21 cellular contexts compared by ENCODE assay signal in the genomic region with DNA sequence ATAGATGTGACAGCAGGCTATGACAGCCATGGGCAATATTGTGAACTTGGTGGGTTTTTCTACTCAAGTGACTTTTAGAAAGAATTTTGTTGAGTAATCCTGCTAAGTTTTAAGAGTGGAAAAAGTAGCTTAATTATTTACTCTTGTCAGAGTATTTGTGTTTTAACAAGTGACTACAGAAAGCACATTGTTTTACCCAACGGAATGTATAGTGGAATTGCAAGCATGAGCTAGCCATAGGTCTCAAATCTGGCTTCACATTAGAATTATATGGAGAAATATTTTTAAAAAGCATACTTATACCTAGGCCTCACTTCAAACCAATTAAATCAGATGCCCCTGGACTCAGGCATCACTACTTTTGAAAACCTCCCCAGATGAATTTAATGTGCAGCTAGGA. TPM values are rescaled to one million over a fixed set of nuclear protein-coding genes. Genes with fewer than 3 reads are reported as not detected.
A peak's percentile ranks its signal among the peaks of the same experiment; 100 is the strongest.
DNase-seq lines count a peak whose midpoint lies in the region; ATAC-seq, FAIRE-seq and TF ChIP-seq lines count a peak whose summit lies in the region.
"Had no signal": no experiment of that assay in that cellular context is flagged by ENCODE, and none has a peak within 500 bp of the region (broad histone marks: within the 10 kb centered on the region; RNA-seq: fewer than 3 reads in every experiment).

No MANE protein-coding gene starts in this region.

- TF ChIP-seq EP300 in HepG2 (IDR thresholded peaks at IDR 0.05; ENCODE audit: low read depth in 2 of 2, low read length in 2 of 2) (no peak), HepG2 (CRISPR knock-in tag; IDR thresholded peaks at IDR 0.05; ENCODE audit: borderline replicate concordance) (no peak)

- H3K36me3 ChIP-seq in HepG2 (replicated peaks in 1 of 2; ENCODE audit: control insufficient read depth in 1 of 2, insufficient read depth in 2 of 2, low read length in 2 of 2) (no peaks in the 10 kb centered on the region), right lobe of liver (no peaks in the 10 kb centered on the region)

- POLR2A ChIA-PET in HepG2 (lab: Yijun Ruan, JAX): interaction anchor here (1.2 kb wide), 1 partner anchor 35 kb away, joined by 6 read pairs; a partner anchor contains a TSS

- in situ Hi-C loops in HepG2 (cut with HindIII; ENCODE audit: extremely low pct_ligation_motif_present, low pct_unique_long_range_greater_than_20kb): no loop called here

- no peaks in the 10 kb centered on the region for H3K79me2 ChIP-seq in HepG2 (ENCODE audit: insufficient read depth, low read length)

- CTCF ChIA-PET in HepG2 (lab: Yijun Ruan, JAX; ENCODE audit: low intra/inter-chr PET ratio, low total read pairs): no interaction called here

- peaks cover 11% of the 10 kb centered on the region for H3K4me1 ChIP-seq in HepG2 (ENCODE audit: insufficient read depth, low read length)
- H3K4me1 ChIP-seq in right lobe of liver: no peaks in the 10 kb centered on the region
- H3K4me1 ChIP-seq: A549; BLaER1 treated with 17β-estradiol and CSF1 and Interleukin-3, amounts not matched to agents 10 nM and 100 nM; Caco-2 had no signal

- H3K27ac ChIP-seq in HepG2 (ENCODE audit: extremely low read length, insufficient read depth, low read length) (peak overlapping the region; percentile 37), right lobe of liver (no peak overlapping the region)
- H3K27ac ChIP-seq: 22Rv1; A549; BLaER1 treated with 17β-estradiol and CSF1 and Interleukin-3, amounts not matched to agents 10 nM and 100 nM; C4-2B had no signal

- H3K4me2 ChIP-seq in HepG2 (ENCODE audit: low read depth, low read length): peak overlapping the region; percentile 13; the same call in 1 of the 2 replicates
- H3K4me2 ChIP-seq: A549; BLaER1 treated with 17β-estradiol and CSF1 and Interleukin-3, amounts not matched to agents 10 nM and 100 nM had no signal

- no peak overlapping the region; the same call in 1 of the 2 replicates for H3K9ac ChIP-seq in HepG2 (ENCODE audit: insufficient read depth, low read depth, low read length)
- H3K9ac ChIP-seq: BLaER1 treated with 17β-estradiol and CSF1 and Interleukin-3, amounts not matched to agents 10 nM and 100 nM had no signal

- intact Hi-C loops in HepG2 (cut with micrococcal nuclease; ENCODE audit: unreplicated experiment): loop anchor here (1.0 kb wide), 1 partner anchor 8 kb away; no protein-coding TSS in a partner anchor
- intact Hi-C loops in right lobe of liver (cut with DNase I): no loop called here
- intact Hi-C loops in lower leg skin (cut with DNase I; ENCODE audit: low total_unique reads): no loop called here
- intact Hi-C loops in left cardiac atrium (cut with DNase I): no loop called here

- no peak overlapping the region for H2AFZ ChIP-seq in HepG2 (ENCODE audit: low read length)

- FAIRE-seq in HepG2 (lab: Jason Lieb, UNC): no peak
- FAIRE-seq: A549, D721Med, G401.6, GM12891 had no signal

- H3K27me3 ChIP-seq in HepG2 (ENCODE audit: control insufficient read depth in 1 of 2, insufficient read depth in 2 of 2, low read length in 2 of 2) (no peaks in the 10 kb centered on the region), right lobe of liver (no peaks in the 10 kb centered on the region)
- H3K27me3 ChIP-seq: BLaER1 treated with 17β-estradiol and CSF1 and Interleukin-3, amounts not matched to agents 10 nM and 100 nM had no signal

- H3K4me1 Mint-ChIP-seq in nephron (peaks cover 6% of the 10 kb centered on the region), type B pancreatic cell (ENCODE audit: unreplicated experiment) (no peaks in the 10 kb centered on the region)
- H3K4me1 Mint-ChIP-seq: B cell had no signal

- H3K9me3 Mint-ChIP-seq in nephron (no peaks in the 10 kb centered on the region), type B pancreatic cell (no peaks in the 10 kb centered on the region)
- H3K9me3 Mint-ChIP-seq: CD4-positive, alpha-beta T cell; CD8-positive, alpha-beta T cell had no signal

- peaks cover 3% of the 10 kb centered on the region for H3K27me3 Mint-ChIP-seq in nephron (ENCODE audit: low read depth)
- H3K27me3 Mint-ChIP-seq in type B pancreatic cell: no peaks in the 10 kb centered on the region
- H3K27me3 Mint-ChIP-seq: CD4-positive, alpha-beta T cell had no signal

- ATAC-seq in HepG2 (peak; percentile 92), right lobe of liver (no peak), left cardiac atrium (no peak)
- ATAC-seq: A549; CD8-positive, alpha-beta T cell had no signal

- no TSS peak for BruUV-seq in HepG2 (replicated peaks; lab: Mats Ljungman, UMichigan)

- no peak for TF ChIP-seq RAD21 in HepG2 (CRISPR knock-in tag; IDR thresholded peaks at IDR 0.05)

- TF ChIP-seq POLR2A in HepG2 (IDR thresholded peaks at IDR 0.05; ENCODE audit: insufficient read depth in 1 of 2, low read depth in 2 of 2, low read length in 2 of 2) (no peak), right lobe of liver (IDR thresholded peaks at IDR 0.05) (no peak), lower leg skin (IDR thresholded peaks at IDR 0.05) (no peak)

- WGBS in HepG2 (ENCODE audit: low lambda C conversion rate): 14% methylated on average over 1 of the region's 1 CpG
- WGBS in right lobe of liver (ENCODE audit: insufficient coverage, low coverage, low lambda C conversion rate, missing lambda C conversion rate): 71% methylated on average over 1 of the region's 1 CpG
- 57 to 61% methylated on average over 1 of the region's 1 CpG for WGBS in lower leg skin, 2 donors

- H3K27ac Mint-ChIP-seq in nephron: peak overlapping the region; percentile 7 to 31 (median 29)
- H3K27ac Mint-ChIP-seq in type B pancreatic cell: peak overlapping the region; percentile 75
- H3K27ac Mint-ChIP-seq: B cell; CD4-positive, alpha-beta T cell; CD8-positive, alpha-beta T cell had no signal

- H3K9me3 ChIP-seq in HepG2 (ENCODE audit: low read length) (peaks cover 7% of the 10 kb centered on the region), right lobe of liver (peaks cover 0 to 7% (median 0%) of the 10 kb centered on the region in 4 donors)
- H3K9me3 ChIP-seq: A549, Caco-2 had no signal

- H3K4me3 Mint-ChIP-seq in nephron: no peak overlapping the region
- H3K4me3 Mint-ChIP-seq in type B pancreatic cell: no peak overlapping the region
- H3K4me3 Mint-ChIP-seq: B cell; CD4-positive, alpha-beta T cell; CD8-positive, alpha-beta T cell had no signal

- H4K20me1 ChIP-seq in HepG2 (ENCODE audit: insufficient read depth, low read length): no peaks in the 10 kb centered on the region
- H4K20me1 ChIP-seq: BLaER1 treated with 17β-estradiol and CSF1 and Interleukin-3, amounts not matched to agents 10 nM and 100 nM had no signal

- TF ChIP-seq CTCF in HepG2 (CRISPR knock-in tag; IDR thresholded peaks at IDR 0.05): no peak
- TF ChIP-seq CTCF in right lobe of liver (IDR thresholded peaks at IDR 0.05): no peak
- TF ChIP-seq CTCF in nephron (IDR thresholded peaks at IDR 0.05; ENCODE audit: unreplicated experiment in 3 of 3): no peak
- no peak for TF ChIP-seq CTCF in type B pancreatic cell (conservative IDR thresholded peaks at IDR 0.05)
- TF ChIP-seq CTCF in lower leg skin (IDR thresholded peaks at IDR 0.05): no peak

- H3K36me3 Mint-ChIP-seq in nephron (ENCODE audit: low read depth) (no peaks in the 10 kb centered on the region), type B pancreatic cell (no peaks in the 10 kb centered on the region)
- H3K36me3 Mint-ChIP-seq: CD8-positive, alpha-beta T cell had no signal

- H3K4me3 ChIP-seq in HepG2 (replicated peaks in 1 of 3; ENCODE audit: insufficient read depth in 1 of 3, low read depth in 2 of 3, low read length in 3 of 3): no peak overlapping the region
- H3K4me3 ChIP-seq in right lobe of liver: no peak overlapping the region
- no peak overlapping the region for H3K4me3 ChIP-seq in lower leg skin (ENCODE audit: low read depth, poor library complexity, severe bottlenecking)
- H3K4me3 ChIP-seq: A549; BLaER1 treated with 17β-estradiol and CSF1 and Interleukin-3, amounts not matched to agents 10 nM and 100 nM had no signal

- DNase-seq in HepG2 (ENCODE audit: low spot score): peak; percentile 60
- no peak for DNase-seq in right lobe of liver
- no peak for DNase-seq in type B pancreatic cell (ENCODE audit: extremely low spot score, unreplicated experiment)
- no peak for DNase-seq in lower leg skin (ENCODE audit: low spot score in 2 of 2)
- no peak for DNase-seq in left cardiac atrium
- DNase-seq: AML-193; Caco-2; Calu3; CD4-positive, alpha-beta T cell; CD8-positive, alpha-beta T cell; DMS79 treated with DMSO at 0.1 percent for 48 hours; GF-D8 had no signal

RNA-seq across cellular contexts. Expression of a gene that starts 35.5 kb away (rescaled TPM):
- total RNA-seq in HepG2 (2016; rRNA removed; fragmentation: Illumina TruSeq; extraction: Trizol): 41.5 and 54.3 TPM in 2 replicates
- 2.4 and 2.7 TPM in 2 replicates for total RNA-seq in HepG2 (2016; cell fraction: cytosol; rRNA removed; fragmentation: Illumina TruSeq; extraction: Trizol; ENCODE audit: low read depth)
- 41.6 and 52.1 TPM in 2 replicates for total RNA-seq in HepG2 (2016; cell fraction: insoluble cytoplasmic fraction; rRNA removed; fragmentation: Illumina TruSeq; extraction: Trizol)
- total RNA-seq in HepG2 (2016; cell fraction: membrane; rRNA removed; fragmentation: Illumina TruSeq; extraction: Trizol): 9.6 and 12.2 TPM in 2 replicates
- total RNA-seq in HepG2 (2016; cell fraction: nucleus; rRNA removed; fragmentation: Illumina TruSeq; extraction: Trizol): 48.5 and 49.9 TPM in 2 replicates
- 18.6 and 20.9 TPM in 2 replicates for polyA plus RNA-seq in HepG2 (2011; rRNA removed)
- 7.6 and 12.2 TPM in 2 replicates for polyA plus RNA-seq in HepG2 (2011; cell fraction: cytosol; rRNA removed)
- polyA plus RNA-seq in HepG2 (2011; cell fraction: nucleus; rRNA removed): 14.6 and 21.5 TPM in 2 replicates
- 25.9 and 28.3 TPM in 2 replicates for polyA plus RNA-seq in HepG2 (2012)
- polyA plus RNA-seq in HepG2 (2016; cell fraction: cytosol; fragmentation: Illumina TruSeq; extraction: Trizol; ENCODE audit: low read depth): 1.0 and 1.1 TPM in 2 replicates
- 43.9 and 46.4 TPM in 2 replicates for polyA plus RNA-seq in HepG2 (2016; cell fraction: insoluble cytoplasmic fraction; fragmentation: Illumina TruSeq; extraction: Trizol; ENCODE audit: low read depth)
- polyA plus RNA-seq in HepG2 (2016; cell fraction: membrane; fragmentation: Illumina TruSeq; extraction: Trizol; ENCODE audit: low read depth): 4.6 and 5.2 TPM in 2 replicates
- polyA plus RNA-seq in HepG2 (2016; cell fraction: nucleus; fragmentation: Illumina TruSeq; extraction: Trizol; ENCODE audit: insufficient read depth, low read depth): 55.3 and 56.6 TPM in 2 replicates
- 6.1 and 9.2 TPM in 2 replicates for polyA minus RNA-seq in HepG2 (2011; rRNA and poly(A)+ RNA removed; ENCODE audit: low replicate concordance)
- 20.1 and 20.2 TPM in 2 replicates for polyA minus RNA-seq in HepG2 (2011; cell fraction: cytosol; rRNA and poly(A)+ RNA removed)
- 48.8 and 51.2 TPM in 2 replicates for polyA minus RNA-seq in HepG2 (2011; cell fraction: nucleus; rRNA and poly(A)+ RNA removed)
- 10 to 100 TPM in 3 of 6 experiments, 1 to 10 TPM in 3; 8.3 to 10.7 (median 10.1) TPM for total RNA-seq in right lobe of liver
- total RNA-seq in type B pancreatic cell (ENCODE audit: low replicate concordance): 32.8 and 34.5 TPM in 2 replicates
- 10 to 100 TPM; 20.2 to 24.7 (median 22.2) TPM for total RNA-seq in lower leg skin
- total RNA-seq in left cardiac atrium: 10 to 100 TPM; 18.3 to 20.6 TPM

RNA-seq across cellular contexts. Expression of a gene that starts 37.5 kb away (rescaled TPM):
- total RNA-seq in HepG2 (2016; rRNA removed; fragmentation: Illumina TruSeq; extraction: Trizol) (18.3 and 36.5 TPM in 2 replicates), right lobe of liver (10 to 100 TPM; 19.6 to 23.4 (median 21.0) TPM), type B pancreatic cell (ENCODE audit: low replicate concordance) (36.5 and 42.1 TPM in 2 replicates), lower leg skin (10 to 100 TPM in 2 of 4 donors, 1 to 10 TPM in 2; 6.8 to 12.9 (median 10.2) TPM), left cardiac atrium (10 to 100 TPM; 15.8 to 24.5 TPM)
- total RNA-seq in HepG2 (2016; cell fraction: cytosol; rRNA removed; fragmentation: Illumina TruSeq; extraction: Trizol; ENCODE audit: low read depth): 8.8 and 10.0 TPM in 2 replicates
- total RNA-seq in HepG2 (2016; cell fraction: insoluble cytoplasmic fraction; rRNA removed; fragmentation: Illumina TruSeq; extraction: Trizol): 18.8 and 32.1 TPM in 2 replicates
- total RNA-seq in HepG2 (2016; cell fraction: membrane; rRNA removed; fragmentation: Illumina TruSeq; extraction: Trizol): 46.7 and 53.4 TPM in 2 replicates
- 37.4 and 40.0 TPM in 2 replicates for total RNA-seq in HepG2 (2016; cell fraction: nucleus; rRNA removed; fragmentation: Illumina TruSeq; extraction: Trizol)
- polyA plus RNA-seq in HepG2 (2011; rRNA removed): 15.9 and 18.6 TPM in 2 replicates
- 8.4 and 14.4 TPM in 2 replicates for polyA plus RNA-seq in HepG2 (2011; cell fraction: cytosol; rRNA removed)
- polyA plus RNA-seq in HepG2 (2011; cell fraction: nucleus; rRNA removed): 7.8 and 9.5 TPM in 2 replicates
- 47.6 and 54.1 TPM in 2 replicates for polyA plus RNA-seq in HepG2 (2012)
- 28.3 and 29.4 TPM in 2 replicates for polyA plus RNA-seq in HepG2 (2016; cell fraction: cytosol; fragmentation: Illumina TruSeq; extraction: Trizol; ENCODE audit: low read depth)
- 75.5 and 76.3 TPM in 2 replicates for polyA plus RNA-seq in HepG2 (2016; cell fraction: insoluble cytoplasmic fraction; fragmentation: Illumina TruSeq; extraction: Trizol; ENCODE audit: low read depth)
- polyA plus RNA-seq in HepG2 (2016; cell fraction: membrane; fragmentation: Illumina TruSeq; extraction: Trizol; ENCODE audit: low read depth): 80.6 and 86.7 TPM in 2 replicates
- polyA plus RNA-seq in HepG2 (2016; cell fraction: nucleus; fragmentation: Illumina TruSeq; extraction: Trizol; ENCODE audit: insufficient read depth, low read depth): 69.7 and 74.9 TPM in 2 replicates
- 6.5 and 11.8 TPM in 2 replicates for polyA minus RNA-seq in HepG2 (2011; rRNA and poly(A)+ RNA removed; ENCODE audit: low replicate concordance)
- 20.8 and 21.8 TPM in 2 replicates for polyA minus RNA-seq in HepG2 (2011; cell fraction: cytosol; rRNA and poly(A)+ RNA removed)
- polyA minus RNA-seq in HepG2 (2011; cell fraction: nucleus; rRNA and poly(A)+ RNA removed): 31.2 and 37.9 TPM in 2 replicates
